8 cellular contexts compared by ENCODE assay signal in genomic region chr6:33199687-33200233, GRCh38. TPM values are rescaled to one million over a fixed set of nuclear protein-coding genes. Genes with fewer than 3 reads are reported as not detected.
A peak's percentile ranks its signal among the peaks of the same experiment; 100 is the strongest.
DNase-seq lines count a peak whose midpoint lies in the region; ATAC-seq and TF ChIP-seq lines count a peak whose summit lies in the region.

No MANE protein-coding gene starts in this region.

- peak; percentile 67 for DNase-seq in AG20443 (ENCODE audit: low spot score)
- peak; percentile 72 for DNase-seq in OCI-M2 (lab: John Stamatoyannopoulos, UW; ENCODE audit: unreplicated experiment)
- DNase-seq in activated gamma-delta T cell (lab: John Stamatoyannopoulos, UW), result peak; percentile 68
- DNase-seq in germinal center (ENCODE audit: low spot score), result peak; percentile 77
- no peak for DNase-seq in vagina (ENCODE audit: extremely low spot score in 2 of 2)

- TF ChIP-seq POLR2A in vagina (IDR thresholded peaks at IDR 0.05), result no peak

- H3K27ac ChIP-seq in parathyroid adenoma, result peak overlapping the region; percentile 100
- H3K27ac ChIP-seq in vagina, result peak overlapping the region; percentile 94

- TF ChIP-seq CTCF in parathyroid adenoma (IDR thresholded peaks at IDR 0.05) (no peak), vagina (IDR thresholded peaks at IDR 0.05) (no peak)

- peak overlapping the region; percentile 82 for H3K4me2 ChIP-seq in parathyroid adenoma (ENCODE audit: low read length)

- H3K27me3 ChIP-seq in parathyroid adenoma (ENCODE audit: control insufficient read depth, insufficient read depth, low read length), result no peaks in the 10 kb centered on the region
- H3K27me3 ChIP-seq in vagina, result no peaks in the 10 kb centered on the region

- peak; percentile 30 for ATAC-seq in GM18909 (IDR thresholded peaks at IDR 0.05; ENCODE audit: poor library complexity, unreplicated experiment)
- ATAC-seq in HG03280 (IDR thresholded peaks at IDR 0.05; ENCODE audit: unreplicated experiment), result peak; percentile 23

- peaks cover 36% of the 10 kb centered on the region for H3K79me2 ChIP-seq in parathyroid adenoma

- H3K36me3 ChIP-seq in parathyroid adenoma (ENCODE audit: control insufficient read depth, insufficient read depth, low read length), result no peaks in the 10 kb centered on the region
- peaks cover 0 to 39% of the 10 kb centered on the region in 2 donors for H3K36me3 ChIP-seq in vagina

- H3K4me1 ChIP-seq in parathyroid adenoma (peaks cover 25% of the 10 kb centered on the region), vagina (peaks cover 64% of the 10 kb centered on the region)

- H3K9me3 ChIP-seq in parathyroid adenoma (ENCODE audit: control insufficient read depth, low read length) (no peaks in the 10 kb centered on the region), vagina (no peaks in the 10 kb centered on the region)

- peak overlapping the region; percentile 98 for H2AFZ ChIP-seq in parathyroid adenoma

- H3K4me3 ChIP-seq in parathyroid adenoma (ENCODE audit: low read depth, low read length) (peak overlapping the region; percentile 81), vagina (peak overlapping the region; percentile 81 to 96)

- intact Hi-C loops in vagina (cut with DNase I), result loop anchor here (5.0 to 10.0 kb wide), 2 partner anchors 73 to 1015 kb away; partner anchors contain the start of genes AGER, RPS18 and VPS52

- peak overlapping the region; percentile 98 for H3K9ac ChIP-seq in parathyroid adenoma

RNA-seq across cellular contexts. Expression of gene RXRB, which starts 0.7 kb away (rescaled TPM):
- total RNA-seq in vagina, result 28.0 TPM

RNA-seq across cellular contexts. Expression of gene SLC39A7, which starts 0.9 kb away (rescaled TPM):
- total RNA-seq in vagina, result 36.3 TPM

RNA-seq across cellular contexts. Expression of gene HSD17B8, which starts 4.7 kb away (rescaled TPM):
- 17.7 TPM for total RNA-seq in vagina

RNA-seq across cellular contexts. Expression of gene COL11A2, which starts 7.5 kb away (rescaled TPM):
- 0.25 TPM for total RNA-seq in vagina

RNA-seq across cellular contexts. Expression of gene RING1, which starts 8.5 kb away (rescaled TPM):
- total RNA-seq in vagina, result 32.7 TPM

Comparison
In these comparisons a context has a peak if more than half of its experiments do, and no peak if none do; other contexts are left out.
1. DNase-seq: peak in AG20443 (single experiment), OCI-M2 (single experiment), activated gamma-delta T cell (single experiment) and germinal center (single experiment); none in vagina (0 of 2).